Comparison of ENCODE assay signal across 20 cellular contexts in the genomic region with DNA sequence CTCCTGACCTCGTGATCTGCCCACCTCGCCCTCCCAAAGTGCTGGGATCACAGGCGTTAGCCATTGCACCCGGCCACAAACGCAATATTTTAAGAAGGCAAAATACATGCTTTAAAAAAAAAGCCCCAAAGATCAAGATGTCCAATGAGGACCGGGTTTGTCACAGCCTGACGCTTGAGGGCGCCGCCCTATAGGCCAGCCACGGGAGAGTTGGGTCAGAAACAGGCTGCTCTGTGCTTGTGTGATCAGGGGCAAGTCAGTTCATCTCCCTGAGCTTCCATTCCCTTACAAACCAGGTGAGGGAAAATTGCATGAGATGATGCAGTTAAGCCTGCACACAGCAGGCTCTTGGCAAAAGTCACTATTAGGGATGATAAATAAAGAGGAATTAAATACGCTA. TPM values are rescaled to one million over a fixed set of nuclear protein-coding genes. Genes with fewer than 3 reads are reported as not detected.
DNase-seq lines count a peak whose midpoint lies in the region; ATAC-seq and TF ChIP-seq lines count a peak whose summit lies in the region.
"Had no signal": no experiment of that assay in that cellular context is flagged by ENCODE, and none has a peak within 500 bp of the region (broad histone marks: within the 10 kb centered on the region; RNA-seq: fewer than 3 reads in every experiment).

No MANE protein-coding gene starts in this region.

- no peaks in the 10 kb centered on the region for H4K20me1 ChIP-seq in OCI-LY7 (ENCODE audit: insufficient read depth, low read length)

- H3K4me3 ChIP-seq in BE2C (ENCODE audit: low read depth, low read length) (no peak overlapping the region), OCI-LY7 (ENCODE audit: low read depth, low read length, poor library complexity, severe bottlenecking) (no peak overlapping the region)
- H3K4me3 ChIP-seq: hepatocyte, MG63, SK-N-MC, vagina had no signal

- H3K4me1 ChIP-seq in BE2C (no peaks in the 10 kb centered on the region), OCI-LY7 (ENCODE audit: insufficient read depth, low read length, poor library complexity, severe bottlenecking) (no peaks in the 10 kb centered on the region)
- H3K4me1 ChIP-seq: parathyroid adenoma, vagina had no signal

- H3K27ac ChIP-seq in OCI-LY7 (ENCODE audit: low read depth, low read length, poor library complexity, severe bottlenecking) = no peak overlapping the region
- H3K27ac ChIP-seq: hepatocyte, parathyroid adenoma, SK-N-MC, vagina had no signal

- H3K9me2 ChIP-seq in OCI-LY7 (ENCODE audit: insufficient read depth, low read length) = no peaks in the 10 kb centered on the region

- H3K4me2 ChIP-seq in OCI-LY7 (ENCODE audit: low read length) = no peak overlapping the region
- H3K4me2 ChIP-seq: hepatocyte had no signal

- TF ChIP-seq CTCF in BE2C (IDR thresholded peaks at IDR 0.05; ENCODE audit: low read depth, low read length) = 0 out of 2 replicates have a peak, but pooled peaks have one; percentile 17
- TF ChIP-seq CTCF in GM12872 (IDR thresholded peaks at IDR 0.05; ENCODE audit: insufficient read depth, low read depth, low read length) = peak; percentile 17; the same call in 1 of the 3 replicates
- peak; percentile 47; the same call in 1 of the 2 replicates for TF ChIP-seq CTCF in OCI-LY7 (conservative IDR thresholded peaks at IDR 0.05; ENCODE audit: low read length)

- H2AFZ ChIP-seq in OCI-LY7 (ENCODE audit: low read length) = no peak overlapping the region
- H2AFZ ChIP-seq: hepatocyte, parathyroid adenoma had no signal

- BruUV-seq in OCI-LY7 (replicated peaks; lab: Mats Ljungman, UMichigan) = no TSS peak

- POLR2A ChIA-PET in OCI-LY7 (lab: Charles Lee) = no interaction called here

- no peaks in the 10 kb centered on the region for H3K27me3 ChIP-seq in BE2C
- H3K27me3 ChIP-seq: hepatocyte, MG63, vagina had no signal

- H3K36me3 ChIP-seq in BE2C (no peaks in the 10 kb centered on the region), OCI-LY7 (ENCODE audit: insufficient read depth, low read length) (no peaks in the 10 kb centered on the region)
- H3K36me3 ChIP-seq: MG63, vagina had no signal

- no peak for ATAC-seq in activated CD4-positive, CD25-positive, alpha-beta regulatory T cell treated with anti-CD3 and anti-CD28 coated beads, Interleukin-2, amount 50 U/mL, for 24 hours
- no peak for ATAC-seq in GM21423 (IDR thresholded peaks at IDR 0.05; ENCODE audit: unreplicated experiment)
- ATAC-seq: natural killer cell treated with Interleukin-12 subunit alpha and Interleukin-12 subunit beta and Interleukin-15 and Interleukin-18, amount 100 ng/mL, for 72 hours had no signal

- CTCF ChIA-PET in OCI-LY7 (lab: Charles Lee; ENCODE audit: unreplicated experiment) = no interaction called here

- H3K9me3 ChIP-seq in BE2C = no peaks in the 10 kb centered on the region
- H3K9me3 ChIP-seq in OCI-LY7 (ENCODE audit: low read length) = no peaks in the 10 kb centered on the region
- H3K9me3 ChIP-seq: MG63, vagina had no signal

- DNase-seq in BE2C (no peak), OCI-LY7 (ENCODE audit: low spot score) (no peak), islet precursor cell (peak; percentile 17), NK-92 (lab: John Stamatoyannopoulos, UW; ENCODE audit: unreplicated experiment) (no peak)
- DNase-seq: activated CD4-positive, alpha-beta T cell treated with anti-CD3 and anti-CD28 coated beads for 1 hour; activated T-cell treated with anti-CD3 and anti-CD28 coated beads for 4 hours; Calu3; MG63; NCI-H1930; NCI-H510A treated with DMSO at 0.1 percent for 48 hours; stimulated activated CD4-positive, alpha-beta T cell treated with anti-CD3 and anti-CD28 coated beads, Interleukin-4, amount 100 ng/mL, for 24 hours; T-helper 9 cell had no signal

- H3K79me2 ChIP-seq in OCI-LY7 (ENCODE audit: insufficient read depth, low read depth, low read length) = no peaks in the 10 kb centered on the region
- H3K79me2 ChIP-seq: parathyroid adenoma had no signal

- intact Hi-C loops in OCI-LY7 (cut with micrococcal nuclease; ENCODE audit: unreplicated experiment) = no loop called here

RNA-seq across cellular contexts. Expression of a gene that starts 23.9 kb away (rescaled TPM):
- 4.3 TPM for polyA plus RNA-seq in BE2C (2012; ENCODE audit: insufficient read depth, insufficient read length, low read depth)
- 1.3 and 2.5 TPM in 2 replicates for total RNA-seq in OCI-LY7 (2014; rRNA removed; shearing (Covaris generic))
- total RNA-seq in OCI-LY7 (2022) = 18.3 and 24.4 TPM in 2 replicates
